In genomic region chr3:128849776-128850542, GRCh38 we compare ENCODE assay signal across 13 cellular contexts. TPM values are rescaled to one million over a fixed set of nuclear protein-coding genes. Genes with fewer than 3 reads are reported as not detected.
DNase-seq lines count a peak whose midpoint lies in the region; ATAC-seq, FAIRE-seq and TF ChIP-seq lines count a peak whose summit lies in the region.
"Had no signal": no experiment of that assay in that cellular context is flagged by ENCODE, and none has a peak within 500 bp of the region (broad histone marks: within the 10 kb centered on the region; RNA-seq: fewer than 3 reads in every experiment).

No MANE protein-coding gene starts in this region.

- TF ChIP-seq CTCF in NB4 (IDR thresholded peaks at IDR 0.05; ENCODE audit: low read depth, low read length) (peak; percentile 5), choroid plexus epithelial cell (conservative IDR thresholded peaks at IDR 0.05; ENCODE audit: low read depth, low read length) (peak; percentile 55)

- CTCF ChIA-PET in activated naive CD4-positive, alpha-beta T cell treated with anti-CD3 and anti-CD28 coated beads for 36 hours (lab: Charles Lee): interaction anchor here (1.0 kb wide), 1 partner anchor 18 kb away, joined by 3 read pairs; no protein-coding TSS in a partner anchor

- peaks cover 17% of the 10 kb centered on the region for H3K4me1 Mint-ChIP-seq in activated naive CD4-positive, alpha-beta T cell treated with anti-CD3 and anti-CD28 coated beads for 36 hours (ENCODE audit: low read depth)

- DNase-seq in activated naive CD4-positive, alpha-beta T cell treated with anti-CD3 and anti-CD28 coated beads for 36 hours: peak; percentile 35
- DNase-seq in activated naive CD4-positive, alpha-beta T cell treated with anti-CD3 and anti-CD28 coated beads, Interleukin-2, amount 50 U/mL, for 72 hours (ENCODE audit: low spot score in 2 of 2): no peak
- DNase-seq in NB4 (ENCODE audit: low read depth) (peak; percentile 91), choroid plexus epithelial cell (ENCODE audit: low read depth) (peak; percentile 58), stromal cell of bone marrow (ENCODE audit: low read depth) (peak; percentile 2), small intestine (no peak), urothelium cell line (ENCODE audit: low spot score) (no peak)
- no peak for DNase-seq in activated effector memory CD4-positive, alpha-beta T cell treated with anti-CD3 and anti-CD28 coated beads, Interleukin-2, amount 50 U/mL, for 16 hours
- DNase-seq: amygdala, left ventricle myocardium superior, NCI-H187, psoas muscle had no signal

- no peaks in the 10 kb centered on the region for H3K9me3 ChIP-seq in small intestine (ENCODE audit: control insufficient read depth, low read depth)
- H3K9me3 ChIP-seq: psoas muscle had no signal

- H3K4me3 ChIP-seq in NB4 (ENCODE audit: low read depth, low read length) (no peak overlapping the region), choroid plexus epithelial cell (ENCODE audit: low read depth, low read length) (no peak overlapping the region), small intestine (ENCODE audit: low read depth in 1 of 2, low read length in 2 of 2) (no peak overlapping the region)
- H3K4me3 ChIP-seq: psoas muscle had no signal

- no peak overlapping the region for H3K4me3 Mint-ChIP-seq in activated naive CD4-positive, alpha-beta T cell treated with anti-CD3 and anti-CD28 coated beads for 36 hours

- no peaks in the 10 kb centered on the region for H3K36me3 ChIP-seq in small intestine (ENCODE audit: control insufficient read depth in 2 of 2, insufficient read depth in 2 of 2, low read length in 2 of 2)

- no peak overlapping the region for H3K27ac ChIP-seq in small intestine (ENCODE audit: low read depth in 1 of 2, low read length in 1 of 2)
- H3K27ac ChIP-seq: C4-2B, psoas muscle had no signal

- peaks cover 0 to 2% of the 10 kb centered on the region in 2 donors for H3K4me1 ChIP-seq in small intestine (ENCODE audit: control insufficient read depth in 2 of 2, insufficient read depth in 1 of 2, low read depth in 1 of 2, low read length in 1 of 2)

- peak; percentile 11 for TF ChIP-seq POLR2A in NB4 (IDR thresholded peaks at IDR 0.05; ENCODE audit: extremely low read depth, insufficient read length)

- FAIRE-seq in small intestine (lab: Jason Lieb, UNC) (no peak), urothelium cell line (lab: Jason Lieb, UNC) (no peak)

- ATAC-seq in activated naive CD4-positive, alpha-beta T cell treated with anti-CD3 and anti-CD28 coated beads, Interleukin-2, amount 50 U/mL, for 72 hours: no peak
- ATAC-seq: left ventricle myocardium superior, psoas muscle had no signal

- WGBS in small intestine, 3 donors: 41 to 56% (median 50%) methylated on average over 14 of the region's 14 CpGs

- H3K27me3 ChIP-seq in small intestine (ENCODE audit: control insufficient read depth in 2 of 2, insufficient read depth in 2 of 2, low read length in 2 of 2): no peaks in the 10 kb centered on the region

- no peaks in the 10 kb centered on the region for H3K27me3 Mint-ChIP-seq in activated naive CD4-positive, alpha-beta T cell treated with anti-CD3 and anti-CD28 coated beads for 36 hours (ENCODE audit: low read depth)

- peaks cover 7% of the 10 kb centered on the region for H3K36me3 Mint-ChIP-seq in activated naive CD4-positive, alpha-beta T cell treated with anti-CD3 and anti-CD28 coated beads for 36 hours (ENCODE audit: low read depth)
- peaks cover 11 to 18% of the 10 kb centered on the region in 2 donors for H3K36me3 Mint-ChIP-seq in activated naive CD4-positive, alpha-beta T cell treated with anti-CD3 and anti-CD28 coated beads, Interleukin-2, amount 50 U/mL, for 72 hours

- intact Hi-C loops in activated naive CD4-positive, alpha-beta T cell treated with anti-CD3 and anti-CD28 coated beads for 36 hours (cut with micrococcal nuclease): no loop called here

- no peak overlapping the region for H3K27ac Mint-ChIP-seq in activated naive CD4-positive, alpha-beta T cell treated with anti-CD3 and anti-CD28 coated beads for 36 hours
- H3K27ac Mint-ChIP-seq in activated naive CD4-positive, alpha-beta T cell treated with anti-CD3 and anti-CD28 coated beads, Interleukin-2, amount 50 U/mL, for 72 hours: peak overlapping the region in 1 of 2 donors; percentile 9

- peaks cover 12% of the 10 kb centered on the region for H3K9me3 Mint-ChIP-seq in activated naive CD4-positive, alpha-beta T cell treated with anti-CD3 and anti-CD28 coated beads for 36 hours
- H3K9me3 Mint-ChIP-seq in activated naive CD4-positive, alpha-beta T cell treated with anti-CD3 and anti-CD28 coated beads, Interleukin-2, amount 50 U/mL, for 72 hours: peaks cover 5 to 13% of the 10 kb centered on the region in 2 donors

RNA-seq across cellular contexts. Expression of gene ACAD9, which starts 29.5 kb away (rescaled TPM):
- total RNA-seq in activated naive CD4-positive, alpha-beta T cell treated with anti-CD3 and anti-CD28 coated beads for 36 hours: 10 to 100 TPM; 37.0 to 40.6 TPM
- 10 to 100 TPM; 49.7 to 74.2 TPM for total RNA-seq in activated naive CD4-positive, alpha-beta T cell treated with anti-CD3 and anti-CD28 coated beads, Interleukin-2, amount 50 U/mL, for 72 hours
- 10 to 100 TPM; 17.3 to 29.8 (median 20.1) TPM for polyA plus RNA-seq in small intestine

Comparison
In these comparisons a context has a peak if more than half of its experiments do, and no peak if none do; other contexts are left out.
1. DNase-seq: peak in activated naive CD4-positive, alpha-beta T cell treated with anti-CD3 and anti-CD28 coated beads for 36 hours (single experiment), NB4 (single experiment), choroid plexus epithelial cell (single experiment) and stromal cell of bone marrow (single experiment); none in activated naive CD4-positive, alpha-beta T cell treated with anti-CD3 and anti-CD28 coated beads, Interleukin-2, amount 50 U/mL, for 72 hours (0 of 2), activated effector memory CD4-positive, alpha-beta T cell treated with anti-CD3 and anti-CD28 coated beads, Interleukin-2, amount 50 U/mL, for 16 hours (single experiment), small intestine (single experiment) and urothelium cell line (single experiment).